ENCODE assay signal across 16 cellular contexts in genomic region chr11:61687420-61687819, GRCh38. TPM values are rescaled to one million over a fixed set of nuclear protein-coding genes. Genes with fewer than 3 reads are reported as not detected.
DNase-seq lines count a peak whose midpoint lies in the region; ATAC-seq and TF ChIP-seq lines count a peak whose summit lies in the region.
"Had no signal": no experiment of that assay in that cellular context is flagged by ENCODE, and none has a peak within 500 bp of the region (broad histone marks: within the 10 kb centered on the region; RNA-seq: fewer than 3 reads in every experiment).

No MANE protein-coding gene starts in this region.

- peaks cover 0 to 8% (median 0%) of the 10 kb centered on the region in 4 donors for H3K4me1 Mint-ChIP-seq in CD4-positive, CD25-positive, alpha-beta regulatory T cell
- H3K4me1 Mint-ChIP-seq in dendritic cell treated with granulocyte-macrophage colony-stimulating factor and Interleukin-4, amounts not matched to agents 40 ng/mL and 50 ng/mL, for 4 days (ENCODE audit: low read depth): no peaks in the 10 kb centered on the region

- H3K36me3 ChIP-seq in BLaER1 treated with 17β-estradiol and CSF1 and Interleukin-3, amounts not matched to agents 10 nM and 100 nM: no peaks in the 10 kb centered on the region
- no peaks in the 10 kb centered on the region for H3K36me3 ChIP-seq in CD4-positive, CD25-positive, alpha-beta regulatory T cell (ENCODE audit: control insufficient read depth, insufficient read depth, low read length)
- H3K36me3 ChIP-seq in mucosa of rectum (ENCODE audit: control insufficient read depth in 2 of 2, insufficient read depth in 2 of 2, low read length in 2 of 2) (no peaks in the 10 kb centered on the region), testis (ENCODE audit: low read depth, missing control alignments) (no peaks in the 10 kb centered on the region)

- 88 to 95% methylated on average over 11 of the region's 11 CpGs for WGBS in testis, 2 donors

- no peak for TF ChIP-seq CTCF in testis (IDR thresholded peaks at IDR 0.05)

- H3K27ac Mint-ChIP-seq in CD4-positive, CD25-positive, alpha-beta regulatory T cell: peak overlapping the region in 2 of 3 donors; percentile 48 to 83
- H3K27ac Mint-ChIP-seq in dendritic cell treated with granulocyte-macrophage colony-stimulating factor and Interleukin-4, amounts not matched to agents 40 ng/mL and 50 ng/mL, for 4 days: peak overlapping the region; percentile 88
- H3K27ac Mint-ChIP-seq: CD4-positive, alpha-beta T cell had no signal

- H4K20me1 ChIP-seq in BLaER1 treated with 17β-estradiol and CSF1 and Interleukin-3, amounts not matched to agents 10 nM and 100 nM: peaks cover 0 to 83% (median 11%) of the 10 kb centered on the region in 11 experiments; a peak in 13 of 22 replicates

- peaks cover 0 to 2% (median 0%) of the 10 kb centered on the region in 7 donors for H3K9me3 Mint-ChIP-seq in CD4-positive, CD25-positive, alpha-beta regulatory T cell
- H3K9me3 Mint-ChIP-seq in dendritic cell treated with granulocyte-macrophage colony-stimulating factor and Interleukin-4, amounts not matched to agents 40 ng/mL and 50 ng/mL, for 4 days: no peaks in the 10 kb centered on the region
- H3K9me3 Mint-ChIP-seq: CD4-positive, alpha-beta T cell had no signal

- no peak overlapping the region for H3K27ac ChIP-seq in BLaER1 treated with 17β-estradiol and CSF1 and Interleukin-3, amounts not matched to agents 10 nM and 100 nM
- H3K27ac ChIP-seq in CD4-positive, CD25-positive, alpha-beta regulatory T cell (ENCODE audit: insufficient read depth, low read length, poor library complexity, severe bottlenecking): no peak overlapping the region
- peak overlapping the region; percentile 43 for H3K27ac ChIP-seq in mucosa of rectum (ENCODE audit: low read depth in 2 of 2, low read length in 2 of 2)
- H3K27ac ChIP-seq in testis: no peak overlapping the region
- H3K27ac ChIP-seq: PC-9 had no signal

- intact Hi-C loops in dendritic cell treated with granulocyte-macrophage colony-stimulating factor and Interleukin-4, amounts not matched to agents 40 ng/mL and 50 ng/mL, for 4 days (cut with micrococcal nuclease): no loop called here
- intact Hi-C loops in testis (cut with DNase I; ENCODE audit: low total_unique reads): no loop called here

- peaks cover 22% of the 10 kb centered on the region for H3K27me3 Mint-ChIP-seq in CD4-positive, CD25-positive, alpha-beta regulatory T cell
- H3K27me3 Mint-ChIP-seq in dendritic cell treated with granulocyte-macrophage colony-stimulating factor and Interleukin-4, amounts not matched to agents 40 ng/mL and 50 ng/mL, for 4 days: no peaks in the 10 kb centered on the region

- peak overlapping the region; percentile 70 to 100 (median 89) for H3K4me2 ChIP-seq in BLaER1 treated with 17β-estradiol and CSF1 and Interleukin-3, amounts not matched to agents 10 nM and 100 nM
- H3K4me2 ChIP-seq: PC-9 had no signal

- no peak overlapping the region for H3K4me3 ChIP-seq in BLaER1 treated with 17β-estradiol and CSF1 and Interleukin-3, amounts not matched to agents 10 nM and 100 nM
- H3K4me3 ChIP-seq in CD4-positive, CD25-positive, alpha-beta regulatory T cell (ENCODE audit: low read depth, low read length): no peak overlapping the region
- H3K4me3 ChIP-seq in mucosa of rectum (ENCODE audit: low read length in 2 of 2) (no peak overlapping the region), testis (no peak overlapping the region)
- H3K4me3 ChIP-seq: K562, PC-9 had no signal

- DNase-seq in CD4-positive, CD25-positive, alpha-beta regulatory T cell: no peak
- no peak for DNase-seq in T1000 (lab: John Stamatoyannopoulos, UW)
- no peak for DNase-seq in testis
- DNase-seq: AML-193; CD4-positive, alpha-beta T cell; DMS153; GF-D8; HCEC 1CT; NCI-H1694 treated with DMSO at 0.1 percent for 48 hours; NCI-H526; PC-9 had no signal

- H3K36me3 Mint-ChIP-seq in CD4-positive, CD25-positive, alpha-beta regulatory T cell: no peaks in the 10 kb centered on the region
- peaks cover 19% of the 10 kb centered on the region for H3K36me3 Mint-ChIP-seq in dendritic cell treated with granulocyte-macrophage colony-stimulating factor and Interleukin-4, amounts not matched to agents 40 ng/mL and 50 ng/mL, for 4 days (ENCODE audit: low read depth)

- no peak overlapping the region for H3K9ac ChIP-seq in BLaER1 treated with 17β-estradiol and CSF1 and Interleukin-3, amounts not matched to agents 10 nM and 100 nM
- H3K9ac ChIP-seq in mucosa of rectum (ENCODE audit: low read depth in 1 of 2, low read length in 2 of 2): peak overlapping the region; percentile 3 to 47

- no peak for ATAC-seq in CD4-positive, CD25-positive, alpha-beta regulatory T cell (ENCODE audit: low read depth in 2 of 2)
- no peak for ATAC-seq in HG03442 (IDR thresholded peaks at IDR 0.05; ENCODE audit: unreplicated experiment)
- ATAC-seq: K562 had no signal

- no peak overlapping the region for H3K4me3 Mint-ChIP-seq in CD4-positive, CD25-positive, alpha-beta regulatory T cell
- H3K4me3 Mint-ChIP-seq in dendritic cell treated with granulocyte-macrophage colony-stimulating factor and Interleukin-4, amounts not matched to agents 40 ng/mL and 50 ng/mL, for 4 days: no peak overlapping the region
- H3K4me3 Mint-ChIP-seq: CD4-positive, alpha-beta T cell had no signal

- no peaks in the 10 kb centered on the region for H3K9me3 ChIP-seq in BLaER1 treated with 17β-estradiol and CSF1 and Interleukin-3, amounts not matched to agents 10 nM and 100 nM (replicated peaks in 1 of 11)
- no peaks in the 10 kb centered on the region for H3K9me3 ChIP-seq in CD4-positive, CD25-positive, alpha-beta regulatory T cell (ENCODE audit: control insufficient read depth in 2 of 2, low read length in 2 of 2)
- H3K9me3 ChIP-seq in mucosa of rectum (ENCODE audit: control insufficient read depth in 2 of 2, low read length in 2 of 2) (no peaks in the 10 kb centered on the region), testis (no peaks in the 10 kb centered on the region)

- TF ChIP-seq POLR2A in testis (IDR thresholded peaks at IDR 0.05): no peak

- H3K27me3 ChIP-seq in BLaER1 treated with 17β-estradiol and CSF1 and Interleukin-3, amounts not matched to agents 10 nM and 100 nM: peaks cover 0 to 34% (median 0%) of the 10 kb centered on the region in 11 experiments; a peak in 8 of 22 replicates
- H3K27me3 ChIP-seq in CD4-positive, CD25-positive, alpha-beta regulatory T cell (ENCODE audit: control insufficient read depth, insufficient read depth, low read length): no peaks in the 10 kb centered on the region
- H3K27me3 ChIP-seq in mucosa of rectum (ENCODE audit: control insufficient read depth in 2 of 2, insufficient read depth in 2 of 2, low read length in 2 of 2) (no peaks in the 10 kb centered on the region), testis (no peaks in the 10 kb centered on the region)

- H3K4me1 ChIP-seq in BLaER1 treated with 17β-estradiol and CSF1 and Interleukin-3, amounts not matched to agents 10 nM and 100 nM: peaks cover 77 to 98% (median 87%) of the 10 kb centered on the region in 10 experiments
- peaks cover 23% of the 10 kb centered on the region for H3K4me1 ChIP-seq in CD4-positive, CD25-positive, alpha-beta regulatory T cell (ENCODE audit: control insufficient read depth, insufficient read depth, low read length, poor library complexity, severe bottlenecking)
- H3K4me1 ChIP-seq in mucosa of rectum (ENCODE audit: control insufficient read depth in 2 of 2, insufficient read depth in 2 of 2, low read length in 2 of 2) (peaks cover 56 to 62% of the 10 kb centered on the region in 2 donors), testis (peaks cover 38% of the 10 kb centered on the region)

RNA-seq across cellular contexts. Expression of gene DAGLA, which starts 7.2 kb away (rescaled TPM):
- total RNA-seq in CD4-positive, CD25-positive, alpha-beta regulatory T cell: 0.94 TPM
- polyA plus RNA-seq in CD4-positive, CD25-positive, alpha-beta regulatory T cell: under 1 TPM in 2 of 4 donors, not detected in 2; 0.08 to 0.10 TPM
- 1 to 10 TPM; 7.1 to 8.3 TPM for total RNA-seq in testis
- polyA plus RNA-seq in testis (ENCODE audit: insufficient read depth, low read depth, low replicate concordance): 5.1 TPM

Comparison
In these comparisons a context has a peak if more than half of its experiments do, and no peak if none do; other contexts are left out.
1. H3K27ac ChIP-seq: peak in mucosa of rectum (2 of 2); none in BLaER1 treated with 17β-estradiol and CSF1 and Interleukin-3, amounts not matched to agents 10 nM and 100 nM (0 of 11), CD4-positive, CD25-positive, alpha-beta regulatory T cell (single experiment) and testis (0 of 2).
2. H3K9ac ChIP-seq: peak in mucosa of rectum (2 of 2); none in BLaER1 treated with 17β-estradiol and CSF1 and Interleukin-3, amounts not matched to agents 10 nM and 100 nM (0 of 11).